Comparison of ENCODE assay signal across 1 cellular context in the genomic region with DNA sequence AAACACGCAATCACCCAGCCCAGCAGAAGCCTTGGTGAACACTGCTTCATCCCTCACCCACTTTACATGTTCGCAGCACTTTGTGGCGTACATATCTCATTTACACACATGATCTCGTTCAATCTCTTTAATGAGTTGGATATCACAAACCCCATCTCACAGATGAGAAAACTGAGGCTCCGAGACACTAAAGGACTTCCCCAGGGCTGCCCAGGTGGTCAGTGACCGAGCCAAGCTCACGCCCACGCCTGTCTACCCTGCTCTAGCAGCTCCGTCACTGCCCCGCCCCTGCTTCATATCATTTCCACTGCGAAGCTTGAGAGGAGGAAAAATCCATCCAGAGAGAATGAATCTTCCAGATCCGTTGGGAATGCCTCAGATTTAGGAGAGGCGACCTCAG.
TF ChIP-seq lines count a peak whose summit lies in the region.

No MANE protein-coding gene starts in this region.

TF ChIP-seq in GM23338, 12 proteins besides CTCF, POLR2A, EP300 and RAD21 (continued from another document):
- TF ChIP-seq, protein P1, sequence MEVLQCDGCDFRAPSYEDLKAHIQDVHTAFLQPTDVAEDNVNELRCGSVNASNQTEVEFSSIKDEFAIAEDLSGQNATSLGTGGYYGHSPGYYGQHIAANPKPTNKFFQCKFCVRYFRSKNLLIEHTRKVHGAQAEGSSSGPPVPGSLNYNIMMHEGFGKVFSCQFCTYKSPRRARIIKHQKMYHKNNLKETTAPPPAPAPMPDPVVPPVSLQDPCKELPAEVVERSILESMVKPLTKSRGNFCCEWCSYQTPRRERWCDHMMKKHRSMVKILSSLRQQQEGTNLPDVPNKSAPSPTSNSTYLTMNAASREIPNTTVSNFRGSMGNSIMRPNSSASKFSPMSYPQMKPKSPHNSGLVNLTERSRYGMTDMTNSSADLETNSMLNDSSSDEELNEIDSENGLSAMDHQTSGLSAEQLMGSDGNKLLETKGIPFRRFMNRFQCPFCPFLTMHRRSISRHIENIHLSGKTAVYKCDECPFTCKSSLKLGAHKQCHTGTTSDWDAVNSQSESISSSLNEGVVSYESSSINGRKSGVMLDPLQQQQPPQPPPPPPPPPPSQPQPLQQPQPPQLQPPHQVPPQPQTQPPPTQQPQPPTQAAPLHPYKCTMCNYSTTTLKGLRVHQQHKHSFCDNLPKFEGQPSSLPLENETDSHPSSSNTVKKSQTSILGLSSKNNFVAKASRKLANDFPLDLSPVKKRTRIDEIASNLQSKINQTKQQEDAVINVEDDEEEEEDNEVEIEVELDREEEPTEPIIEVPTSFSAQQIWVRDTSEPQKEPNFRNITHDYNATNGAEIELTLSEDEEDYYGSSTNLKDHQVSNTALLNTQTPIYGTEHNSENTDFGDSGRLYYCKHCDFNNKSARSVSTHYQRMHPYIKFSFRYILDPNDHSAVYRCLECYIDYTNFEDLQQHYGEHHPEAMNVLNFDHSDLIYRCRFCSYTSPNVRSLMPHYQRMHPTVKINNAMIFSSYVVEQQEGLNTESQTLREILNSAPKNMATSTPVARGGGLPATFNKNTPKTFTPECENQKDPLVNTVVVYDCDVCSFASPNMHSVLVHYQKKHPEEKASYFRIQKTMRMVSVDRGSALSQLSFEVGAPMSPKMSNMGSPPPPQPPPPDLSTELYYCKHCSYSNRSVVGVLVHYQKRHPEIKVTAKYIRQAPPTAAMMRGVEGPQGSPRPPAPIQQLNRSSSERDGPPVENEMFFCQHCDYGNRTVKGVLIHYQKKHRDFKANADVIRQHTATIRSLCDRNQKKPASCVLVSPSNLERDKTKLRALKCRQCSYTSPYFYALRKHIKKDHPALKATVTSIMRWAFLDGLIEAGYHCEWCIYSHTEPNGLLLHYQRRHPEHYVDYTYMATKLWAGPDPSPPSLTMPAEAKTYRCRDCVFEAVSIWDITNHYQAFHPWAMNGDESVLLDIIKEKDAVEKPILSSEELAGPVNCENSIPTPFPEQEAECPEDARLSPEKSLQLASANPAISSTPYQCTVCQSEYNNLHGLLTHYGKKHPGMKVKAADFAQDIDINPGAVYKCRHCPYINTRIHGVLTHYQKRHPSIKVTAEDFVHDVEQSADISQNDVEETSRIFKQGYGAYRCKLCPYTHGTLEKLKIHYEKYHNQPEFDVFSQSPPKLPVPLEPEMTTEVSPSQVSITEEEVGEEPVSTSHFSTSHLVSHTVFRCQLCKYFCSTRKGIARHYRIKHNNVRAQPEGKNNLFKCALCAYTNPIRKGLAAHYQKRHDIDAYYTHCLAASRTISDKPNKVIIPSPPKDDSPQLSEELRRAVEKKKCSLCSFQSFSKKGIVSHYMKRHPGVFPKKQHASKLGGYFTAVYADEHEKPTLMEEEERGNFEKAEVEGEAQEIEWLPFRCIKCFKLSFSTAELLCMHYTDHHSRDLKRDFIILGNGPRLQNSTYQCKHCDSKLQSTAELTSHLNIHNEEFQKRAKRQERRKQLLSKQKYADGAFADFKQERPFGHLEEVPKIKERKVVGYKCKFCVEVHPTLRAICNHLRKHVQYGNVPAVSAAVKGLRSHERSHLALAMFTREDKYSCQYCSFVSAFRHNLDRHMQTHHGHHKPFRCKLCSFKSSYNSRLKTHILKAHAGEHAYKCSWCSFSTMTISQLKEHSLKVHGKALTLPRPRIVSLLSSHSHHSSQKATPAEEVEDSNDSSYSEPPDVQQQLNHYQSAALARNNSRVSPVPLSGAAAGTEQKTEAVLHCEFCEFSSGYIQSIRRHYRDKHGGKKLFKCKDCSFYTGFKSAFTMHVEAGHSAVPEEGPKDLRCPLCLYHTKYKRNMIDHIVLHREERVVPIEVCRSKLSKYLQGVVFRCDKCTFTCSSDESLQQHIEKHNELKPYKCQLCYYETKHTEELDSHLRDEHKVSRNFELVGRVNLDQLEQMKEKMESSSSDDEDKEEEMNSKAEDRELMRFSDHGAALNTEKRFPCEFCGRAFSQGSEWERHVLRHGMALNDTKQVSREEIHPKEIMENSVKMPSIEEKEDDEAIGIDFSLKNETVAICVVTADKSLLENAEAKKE (CRISPR knock-in tag; IDR thresholded peaks at IDR 0.05): no peak
TF ChIP-seq in GM23338: peak in this region for 0.
